ENCODE assay signal across 8 cellular contexts in genomic region chr6:7137335-7138106, GRCh38. TPM values are rescaled to one million over a fixed set of nuclear protein-coding genes. Genes with fewer than 3 reads are reported as not detected.
DNase-seq lines count a peak whose midpoint lies in the region; ATAC-seq and TF ChIP-seq lines count a peak whose summit lies in the region.

No MANE protein-coding gene starts in this region.

- H3K4me2 ChIP-seq in osteoblast (ENCODE audit: insufficient read depth, low read length): peak overlapping the region; percentile 73

- H3K27ac ChIP-seq in HEK293 (ENCODE audit: extremely low read depth, low read depth, low read length) (no peak overlapping the region), esophagus muscularis mucosa (replicated peaks in 1 of 4) (peak overlapping the region; percentile 78 to 97 (median 94)), osteoblast (ENCODE audit: low read depth, low read length) (peak overlapping the region; percentile 77), uterus (peak overlapping the region; percentile 73 to 85)

- ATAC-seq in GM18858 (IDR thresholded peaks at IDR 0.05; ENCODE audit: unreplicated experiment): no peak

- TF ChIP-seq EP300 in esophagus muscularis mucosa (IDR thresholded peaks at IDR 0.05): no peak

- peak; percentile 46 for TF ChIP-seq POLR2A in GM10847 (IDR thresholded peaks at IDR 0.05; ENCODE audit: extremely low read depth, insufficient read length)
- no peak for TF ChIP-seq POLR2A in esophagus muscularis mucosa (IDR thresholded peaks at IDR 0.05; ENCODE audit: low read depth)
- TF ChIP-seq POLR2A in uterus (IDR thresholded peaks at IDR 0.05): no peak

- H3K79me2 ChIP-seq in osteoblast (ENCODE audit: insufficient read depth, low read length): peaks cover 91% of the 10 kb centered on the region

- H3K4me1 ChIP-seq in HEK293 (ENCODE audit: control insufficient read depth, insufficient read depth, low read length): peaks cover 13% of the 10 kb centered on the region
- peaks cover 45 to 70% (median 58%) of the 10 kb centered on the region in 4 donors for H3K4me1 ChIP-seq in esophagus muscularis mucosa
- peaks cover 21% of the 10 kb centered on the region for H3K4me1 ChIP-seq in osteoblast (ENCODE audit: insufficient read depth, low read length)
- H3K4me1 ChIP-seq in uterus: peaks cover 0 to 7% of the 10 kb centered on the region in 2 donors

- DNase-seq in NCI-H1092 treated with DMSO at 0.1 percent for 48 hours (lab: John Stamatoyannopoulos, UW) (peak; percentile 31), esophagus muscularis mucosa (ENCODE audit: extremely low spot score) (no peak), osteoblast (ENCODE audit: insufficient read length, low spot score, missing footprints) (peak; percentile 92), uterus (peak; percentile 50 to 65)
- DNase-seq in activated CD8-positive, alpha-beta memory T cell treated with anti-CD3 and anti-CD28 coated beads for 1 hour (ENCODE audit: extremely low read depth in 1 of 2, low read depth in 1 of 2): peak; percentile 14 to 28

- POLR2A ChIA-PET in HEK293 (lab: Yijun Ruan, JAX): interaction anchor here (0.8 to 1.4 kb wide), 2 partner anchors 27 to 29 kb away, joined by 4 to 6 read pairs; no protein-coding TSS in a partner anchor

- TF ChIP-seq CTCF in HEK293 (tag by site-specific recombination; IDR thresholded peaks at IDR 0.05) (no peak), esophagus muscularis mucosa (IDR thresholded peaks at IDR 0.05) (no peak), osteoblast (IDR thresholded peaks at IDR 0.05; ENCODE audit: extremely low read depth, low read depth, low read length) (no peak), uterus (IDR thresholded peaks at IDR 0.05) (no peak)

- intact Hi-C loops in esophagus muscularis mucosa (cut with DNase I): loop anchor here (5.0 kb wide), 1 partner anchor 35 kb away; no protein-coding TSS in a partner anchor
- intact Hi-C loops in uterus (cut with DNase I; ENCODE audit: low total_unique reads): no loop called here

- no peaks in the 10 kb centered on the region for H3K27me3 ChIP-seq in esophagus muscularis mucosa
- no peaks in the 10 kb centered on the region for H3K27me3 ChIP-seq in osteoblast (ENCODE audit: insufficient read depth, low read length)
- H3K27me3 ChIP-seq in uterus: no peaks in the 10 kb centered on the region

- H3K36me3 ChIP-seq in HEK293 (ENCODE audit: control insufficient read depth in 2 of 2, insufficient read depth in 1 of 2, low read length in 2 of 2) (no peaks in the 10 kb centered on the region), esophagus muscularis mucosa (no peaks in the 10 kb centered on the region), osteoblast (ENCODE audit: insufficient read depth, low read length) (no peaks in the 10 kb centered on the region), uterus (no peaks in the 10 kb centered on the region)

- CTCF ChIA-PET in HEK293 (lab: Yijun Ruan, JAX): interaction anchor here (0.5 to 2.4 kb wide), 4 partner anchors 26 to 451 kb away, joined by 3 to 9 read pairs (median 6); no protein-coding TSS in a partner anchor

- 18% methylated on average over 11 of the region's 11 CpGs for WGBS in esophagus muscularis mucosa

- no peak overlapping the region for H3K4me3 ChIP-seq in HEK293 (ENCODE audit: low read depth, low read length)
- peak overlapping the region; percentile 21 to 29 (median 27) for H3K4me3 ChIP-seq in esophagus muscularis mucosa
- H3K4me3 ChIP-seq in osteoblast (ENCODE audit: insufficient read depth, low read length): peak overlapping the region; percentile 48
- H3K4me3 ChIP-seq in uterus: no peak overlapping the region

- H3K9me3 ChIP-seq in HEK293 (ENCODE audit: control insufficient read depth, insufficient read depth, low read depth, low read length) (no peaks in the 10 kb centered on the region), esophagus muscularis mucosa (no peaks in the 10 kb centered on the region), osteoblast (ENCODE audit: low read depth, low read length) (no peaks in the 10 kb centered on the region), uterus (no peaks in the 10 kb centered on the region)

- peaks cover 33% of the 10 kb centered on the region for H4K20me1 ChIP-seq in osteoblast (ENCODE audit: insufficient read depth, low read length)

- H2AFZ ChIP-seq in osteoblast (ENCODE audit: low read length): peak overlapping the region; percentile 42

TF ChIP-seq in HEK293, 187 proteins besides CTCF, POLR2A, EP300 and RAD21:
- TF ChIP-seq ZNF513 (tag by site-specific recombination; IDR thresholded peaks at IDR 0.05) (peak; percentile 74), PRDM6 (tag by site-specific recombination; IDR thresholded peaks at IDR 0.05) (peak; percentile 62; the same call in 1 of the 2 replicates), ZNF16 (tag by site-specific recombination; IDR thresholded peaks at IDR 0.05; ENCODE audit: low read depth) (no peak), FEZF1 (tag by site-specific recombination; IDR thresholded peaks at IDR 0.05) (peak; percentile 41; the same call in 1 of the 2 replicates), ZNF311 (tag by site-specific recombination; IDR thresholded peaks at IDR 0.05; ENCODE audit: borderline replicate concordance) (no peak), ZNF202 (tag by site-specific recombination; IDR thresholded peaks at IDR 0.05; ENCODE audit: borderline replicate concordance) (no peak), ZNF548 (tag by site-specific recombination; IDR thresholded peaks at IDR 0.05) (no peak), ZNF112 (tag by site-specific recombination; IDR thresholded peaks at IDR 0.05) (no peak), ZNF664 (tag by site-specific recombination; IDR thresholded peaks at IDR 0.05) (peak; percentile 16; the same call in 1 of the 2 replicates), ZNF624 (tag by site-specific recombination; IDR thresholded peaks at IDR 0.05) (no peak), ZNF843 (tag by site-specific recombination; IDR thresholded peaks at IDR 0.05) (no peak), TRIM28 (IDR thresholded peaks at IDR 0.05; ENCODE audit: borderline replicate concordance, low read length) (no peak), HOXD13 (CRISPR knock-in tag; IDR thresholded peaks at IDR 0.05; ENCODE audit: borderline replicate concordance) (no peak), ZNF366 (tag by site-specific recombination; conservative IDR thresholded peaks at IDR 0.05) (0 out of 2 replicates have a peak, but pooled peaks have one; percentile 32), ZNF660 (tag by site-specific recombination; IDR thresholded peaks at IDR 0.05) (0 out of 2 replicates have a peak, but pooled peaks have one; percentile 25), ZNF292 (tag by site-specific recombination; IDR thresholded peaks at IDR 0.05; ENCODE audit: borderline replicate concordance, low read depth) (no peak), ZFP3 (tag by site-specific recombination; IDR thresholded peaks at IDR 0.05; ENCODE audit: low read depth) (no peak), ZNF600 (tag by site-specific recombination; IDR thresholded peaks at IDR 0.05) (peak; percentile 22; the same call in 1 of the 2 replicates), ZBTB17 (tag by site-specific recombination; IDR thresholded peaks at IDR 0.05) (0 out of 2 replicates have a peak, but pooled peaks have one; percentile 35), ZXDB (tag by site-specific recombination; IDR thresholded peaks at IDR 0.05) (no peak), GFI1B (tag by site-specific recombination; IDR thresholded peaks at IDR 0.05) (no peak), PRDM1 (tag by site-specific recombination; IDR thresholded peaks at IDR 0.05) (peak; percentile 52; the same call in 1 of the 2 replicates)

RNA-seq across cellular contexts. Expression of gene RREB1, which starts 29.8 kb away (rescaled TPM):
- 10 to 100 TPM; 17.7 to 36.6 (median 28.8) TPM for total RNA-seq in esophagus muscularis mucosa
- total RNA-seq in osteoblast: 25.9 and 29.3 TPM in 2 replicates
- total RNA-seq in uterus: 10 to 100 TPM; 15.1 to 65.9 (median 22.7) TPM

Comparison
In these comparisons a context has a peak if more than half of its experiments do, and no peak if none do; other contexts are left out.
1. H3K4me3 ChIP-seq: peak in esophagus muscularis mucosa (4 of 4) and osteoblast (single experiment); none in HEK293 (single experiment) and uterus (0 of 2).